Comparison of ENCODE assay signal across 17 cellular contexts in genomic region chr1:94038511-94038910, GRCh38.
DNase-seq lines count a peak whose midpoint lies in the region; ATAC-seq and TF ChIP-seq lines count a peak whose summit lies in the region.
"Had no signal": no experiment of that assay in that cellular context is flagged by ENCODE, and none has a peak within 500 bp of the region (broad histone marks: within the 10 kb centered on the region; RNA-seq: fewer than 3 reads in every experiment).

No MANE protein-coding gene starts in this region.

- H2AFZ ChIP-seq in smooth muscle cell (ENCODE audit: low read depth) = no peak overlapping the region

- no peak overlapping the region for H3K4me2 ChIP-seq in smooth muscle cell

- H3F3A ChIP-seq in smooth muscle cell (ENCODE audit: low read depth) = no peaks in the 10 kb centered on the region

- H3K4me1 ChIP-seq in smooth muscle cell (ENCODE audit: low read depth) = peaks cover 8% of the 10 kb centered on the region

- no peaks in the 10 kb centered on the region for H3K36me3 ChIP-seq in smooth muscle cell (ENCODE audit: low read depth)
- H3K36me3 ChIP-seq: BLaER1 treated with 17β-estradiol and CSF1 and Interleukin-3, amounts not matched to agents 10 nM and 100 nM; ovary; spleen had no signal

- no peak overlapping the region for H3K9ac ChIP-seq in smooth muscle cell (ENCODE audit: low read depth)
- H3K9ac ChIP-seq: BLaER1 treated with 17β-estradiol and CSF1 and Interleukin-3, amounts not matched to agents 10 nM and 100 nM had no signal

- no peaks in the 10 kb centered on the region for H3K9me3 Mint-ChIP-seq in T-helper 1 cell treated with Interleukin-12 subunit alpha and Interleukin-12 subunit beta and Interleukin-4 antibody, amounts not matched to agents 30 μg/mL and 1 μg/mL, for 36 hours

- 52% methylated on average over 3 of the region's 3 CpGs for WGBS in smooth muscle cell (ENCODE audit: low lambda C conversion rate)

- H3K36me3 Mint-ChIP-seq in T-helper 1 cell treated with Interleukin-12 subunit alpha and Interleukin-12 subunit beta and Interleukin-4 antibody, amounts not matched to agents 30 μg/mL and 1 μg/mL, for 36 hours (ENCODE audit: low read depth) = no peaks in the 10 kb centered on the region

- H3K27ac ChIP-seq in smooth muscle cell (ENCODE audit: low read depth) = peak overlapping the region; percentile 41
- H3K27ac ChIP-seq: BLaER1 treated with 17β-estradiol and CSF1 and Interleukin-3, amounts not matched to agents 10 nM and 100 nM; ovary; spleen had no signal

- no peaks in the 10 kb centered on the region for H3K79me2 ChIP-seq in smooth muscle cell (ENCODE audit: low read depth)

- DNase-seq in T-helper 1 cell (no peak), dedifferentiated amniotic fluid mesenchymal stem cell (ENCODE audit: extremely low spot score) (peak; percentile 35), islet precursor cell (peak; percentile 75), smooth muscle cell (lab: John Stamatoyannopoulos, UW; ENCODE audit: unreplicated experiment) (no peak), cortex of kidney (lab: John Stamatoyannopoulos, UW) (no peak)
- DNase-seq: 8988T; activated CD8-positive, alpha-beta memory T cell treated with anti-CD3 and anti-CD28 coated beads, Interleukin-2, amount 50 U/mL, for 4 hours; DMS 273 treated with DMSO at 0.1 percent for 48 hours; dorsolateral prefrontal cortex; NCI-H345; ovary; spleen; T1000 had no signal

- H3K27me3 Mint-ChIP-seq in T-helper 1 cell treated with Interleukin-12 subunit alpha and Interleukin-12 subunit beta and Interleukin-4 antibody, amounts not matched to agents 30 μg/mL and 1 μg/mL, for 36 hours (ENCODE audit: low read depth) = peaks cover 13% of the 10 kb centered on the region

- TF ChIP-seq CTCF in smooth muscle cell (IDR thresholded peaks at IDR 0.05; ENCODE audit: borderline replicate concordance, insufficient read depth, poor library complexity, severe bottlenecking) = no peak

- no peak overlapping the region for H3K4me3 Mint-ChIP-seq in T-helper 1 cell treated with Interleukin-12 subunit alpha and Interleukin-12 subunit beta and Interleukin-4 antibody, amounts not matched to agents 30 μg/mL and 1 μg/mL, for 36 hours

- no peaks in the 10 kb centered on the region for H3K27me3 ChIP-seq in smooth muscle cell (ENCODE audit: low read depth)
- H3K27me3 ChIP-seq: BLaER1 treated with 17β-estradiol and CSF1 and Interleukin-3, amounts not matched to agents 10 nM and 100 nM; ovary had no signal

- H3K4me1 Mint-ChIP-seq in T-helper 1 cell treated with Interleukin-12 subunit alpha and Interleukin-12 subunit beta and Interleukin-4 antibody, amounts not matched to agents 30 μg/mL and 1 μg/mL, for 36 hours (ENCODE audit: low read depth) = peaks cover 20% of the 10 kb centered on the region

- no peak overlapping the region for H3K4me3 ChIP-seq in smooth muscle cell
- H3K4me3 ChIP-seq: BLaER1 treated with 17β-estradiol and CSF1 and Interleukin-3, amounts not matched to agents 10 nM and 100 nM; dorsolateral prefrontal cortex; ovary; spleen had no signal

- H3K27ac Mint-ChIP-seq in T-helper 1 cell treated with Interleukin-12 subunit alpha and Interleukin-12 subunit beta and Interleukin-4 antibody, amounts not matched to agents 30 μg/mL and 1 μg/mL, for 36 hours = peak overlapping the region; percentile 22

- H4K20me1 ChIP-seq in smooth muscle cell (ENCODE audit: low read depth) = no peaks in the 10 kb centered on the region
- H4K20me1 ChIP-seq: BLaER1 treated with 17β-estradiol and CSF1 and Interleukin-3, amounts not matched to agents 10 nM and 100 nM had no signal

- H3K9me3 ChIP-seq in smooth muscle cell (replicated peaks; ENCODE audit: low read depth) = no peaks in the 10 kb centered on the region
- H3K9me3 ChIP-seq: BLaER1 treated with 17β-estradiol and CSF1 and Interleukin-3, amounts not matched to agents 10 nM and 100 nM; ovary; spleen had no signal

- ATAC-seq in HG03039 (IDR thresholded peaks at IDR 0.05; ENCODE audit: unreplicated experiment) (no peak), SK-N-SH treated with all-trans-retinoic acid at 6 μM for 48 hours (no peak)

TF ChIP-seq in SK-N-SH treated with all-trans-retinoic acid at 6 μM for 48 hours, 23 proteins besides CTCF, POLR2A, EP300 and RAD21:
- TF ChIP-seq ESRRG (CRISPR knock-in tag; IDR thresholded peaks at IDR 0.05) (no peak), ISL1 (CRISPR knock-in tag; IDR thresholded peaks at IDR 0.05) (no peak), POU6F1 (CRISPR knock-in tag; IDR thresholded peaks at IDR 0.05; ENCODE audit: borderline replicate concordance, low read depth) (no peak), ZFP3 (CRISPR knock-in tag; IDR thresholded peaks at IDR 0.05) (no peak), ZNF70 (CRISPR knock-in tag; IDR thresholded peaks at IDR 0.05) (no peak), SNAI2 (CRISPR knock-in tag; IDR thresholded peaks at IDR 0.05) (no peak), CSDC2 (CRISPR knock-in tag; IDR thresholded peaks at IDR 0.05) (no peak), TCF4 (CRISPR knock-in tag; IDR thresholded peaks at IDR 0.05; ENCODE audit: borderline replicate concordance) (no peak), OSR1 (CRISPR knock-in tag; IDR thresholded peaks at IDR 0.05) (no peak), GLIS3 (CRISPR knock-in tag; IDR thresholded peaks at IDR 0.05) (no peak), ZFP30 (CRISPR knock-in tag; IDR thresholded peaks at IDR 0.05) (no peak), ARNTL (CRISPR knock-in tag; IDR thresholded peaks at IDR 0.05; ENCODE audit: borderline replicate concordance, low read depth) (no peak), ZC3H10 (CRISPR knock-in tag; IDR thresholded peaks at IDR 0.05) (no peak)

Comparison
In these comparisons a context has a peak if more than half of its experiments do, and no peak if none do; other contexts are left out.
1. DNase-seq: peak in dedifferentiated amniotic fluid mesenchymal stem cell (single experiment) and islet precursor cell (single experiment); none in T-helper 1 cell (0 of 5), smooth muscle cell (single experiment) and cortex of kidney (single experiment).